31 cellular contexts compared by ENCODE assay signal in the genomic region with DNA sequence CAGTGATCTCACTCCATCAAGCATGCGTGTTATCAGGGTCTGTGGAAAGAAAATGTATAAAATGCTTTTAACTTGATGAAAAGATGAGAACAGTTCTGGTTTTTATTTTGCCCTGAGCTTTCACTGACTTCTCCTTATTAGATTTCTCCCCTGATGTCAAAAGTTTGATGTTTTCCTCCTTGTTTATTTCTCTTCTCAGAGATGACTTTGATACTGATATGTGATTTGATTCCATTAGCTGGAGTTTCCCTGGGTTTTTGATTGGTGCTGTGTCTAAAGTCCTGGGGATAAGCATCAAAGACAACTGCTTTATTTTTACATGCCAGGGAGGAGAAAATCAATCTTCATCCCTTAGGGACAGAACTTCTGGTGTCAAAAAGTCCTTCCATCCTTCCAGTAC.
DNase-seq lines count a peak whose midpoint lies in the region; ATAC-seq and TF ChIP-seq lines count a peak whose summit lies in the region.
"Had no signal": no experiment of that assay in that cellular context is flagged by ENCODE, and none has a peak within 500 bp of the region (broad histone marks: within the 10 kb centered on the region; RNA-seq: fewer than 3 reads in every experiment).

No MANE protein-coding gene starts in this region.

- no peak for TF ChIP-seq RAD21 in SK-N-SH (IDR thresholded peaks at IDR 0.05; ENCODE audit: low read length)

- no peaks in the 10 kb centered on the region for H3F3A ChIP-seq in SK-N-SH (replicated peaks; ENCODE audit: insufficient read depth)

- no peak overlapping the region for H3K27ac ChIP-seq in SK-N-SH (ENCODE audit: low read depth in 2 of 2, low read length in 1 of 2)
- H3K27ac ChIP-seq: 22Rv1; A549; BLaER1; BLaER1 treated with 17β-estradiol and CSF1 and Interleukin-3, amounts not matched to agents 10 nM and 100 nM; C4-2B had no signal

- H3K36me3 ChIP-seq in SK-N-SH (replicated peaks in 1 of 2; ENCODE audit: control insufficient read depth in 1 of 2, insufficient read depth in 2 of 2, low read length in 1 of 2) (no peaks in the 10 kb centered on the region), adipocyte (ENCODE audit: control insufficient read depth, insufficient read depth, low read length, severe bottlenecking) (no peaks in the 10 kb centered on the region)
- H3K36me3 ChIP-seq: BE2C; BLaER1; BLaER1 treated with 17β-estradiol and CSF1 and Interleukin-3, amounts not matched to agents 10 nM and 100 nM had no signal

- H3K9me3 ChIP-seq in SK-N-SH (no peaks in the 10 kb centered on the region), adipocyte (ENCODE audit: control insufficient read depth, low read length) (peaks cover 7% of the 10 kb centered on the region)
- H3K9me3 ChIP-seq: A549; BE2C; BLaER1; BLaER1 treated with 17β-estradiol and CSF1 and Interleukin-3, amounts not matched to agents 10 nM and 100 nM; Caco-2 had no signal

- ATAC-seq in SK-N-SH treated with all-trans-retinoic acid at 6 μM for 48 hours, result no peak
- ATAC-seq: A549; CD8-positive, alpha-beta T cell had no signal

- no peak overlapping the region for H3K9ac ChIP-seq in SK-N-SH
- no peak overlapping the region for H3K9ac ChIP-seq in adipocyte (ENCODE audit: low read length)
- H3K9ac ChIP-seq: BLaER1; BLaER1 treated with 17β-estradiol and CSF1 and Interleukin-3, amounts not matched to agents 10 nM and 100 nM had no signal

- POLR2A ChIA-PET in SK-N-SH (lab: Yijun Ruan, JAX), result no interaction called here

- H4K20me1 ChIP-seq in SK-N-SH (ENCODE audit: insufficient read depth), result no peaks in the 10 kb centered on the region
- H4K20me1 ChIP-seq: BLaER1; BLaER1 treated with 17β-estradiol and CSF1 and Interleukin-3, amounts not matched to agents 10 nM and 100 nM had no signal

- no peak for TF ChIP-seq EP300 in SK-N-SH (IDR thresholded peaks at IDR 0.05; ENCODE audit: borderline replicate concordance in 1 of 2, low read depth in 1 of 2, low read length in 1 of 2)

- H2AFZ ChIP-seq in SK-N-SH (ENCODE audit: low read depth), result no peak overlapping the region

- CTCF ChIA-PET in SK-N-SH (lab: Yijun Ruan, JAX), result no interaction called here

- no peaks in the 10 kb centered on the region for H3K9me2 ChIP-seq in SK-N-SH

- no peak overlapping the region for H3K4me3 ChIP-seq in SK-N-SH (ENCODE audit: low read depth in 2 of 2, low read length in 1 of 2)
- H3K4me3 ChIP-seq in adipocyte (ENCODE audit: low read length), result no peak overlapping the region
- H3K4me3 ChIP-seq: A549; BLaER1; BLaER1 treated with 17β-estradiol and CSF1 and Interleukin-3, amounts not matched to agents 10 nM and 100 nM had no signal

- no peaks in the 10 kb centered on the region for H3K27me3 ChIP-seq in SK-N-SH (ENCODE audit: insufficient read depth)
- H3K27me3 ChIP-seq in adipocyte (replicated peaks; ENCODE audit: control insufficient read depth, insufficient read depth, low read length), result no peaks in the 10 kb centered on the region
- H3K27me3 ChIP-seq: BE2C; BLaER1; BLaER1 treated with 17β-estradiol and CSF1 and Interleukin-3, amounts not matched to agents 10 nM and 100 nM had no signal

- H3K4me2 ChIP-seq in SK-N-SH, result no peak overlapping the region
- H3K4me2 ChIP-seq: A549; BLaER1; BLaER1 treated with 17β-estradiol and CSF1 and Interleukin-3, amounts not matched to agents 10 nM and 100 nM had no signal

- TF ChIP-seq CTCF in SK-N-SH (IDR thresholded peaks at IDR 0.05), result no peak

- no peak for DNase-seq in SK-N-SH
- DNase-seq in SK-N-DZ (ENCODE audit: low spot score), result peak; percentile 93
- DNase-seq in adipocyte (ENCODE audit: low read depth), result peak; percentile 2
- DNase-seq in GM19238 (ENCODE audit: insufficient read length, low spot score), result no peak
- DNase-seq in activated CD4-positive, CD25-positive, alpha-beta regulatory T cell treated with anti-CD3 and anti-CD28 coated beads, Interleukin-2, amount 50 U/mL, for 72 hours, result no peak
- DNase-seq: 8988T; ACHN; AML-193; BE2C; C1 segment of cervical spinal cord; Caco-2; Calu3; CD4-positive, alpha-beta memory T cell; CD4-positive, alpha-beta T cell; CD4-positive, CD25-positive, alpha-beta regulatory T cell; CD8-positive, alpha-beta memory T cell; CD8-positive, alpha-beta T cell; COR-L47; DMS 273 treated with DMSO at 0.1 percent for 48 hours; DMS153; DMS53; DMS79; DMS79 treated with DMSO at 0.1 percent for 48 hours; DND-41; EL had no signal

- H3K4me1 ChIP-seq in SK-N-SH (ENCODE audit: control insufficient read depth in 1 of 2, insufficient read depth in 2 of 2, low read depth in 1 of 2, low read length in 1 of 2) (no peaks in the 10 kb centered on the region), adipocyte (ENCODE audit: control insufficient read depth, insufficient read depth, low read length) (no peaks in the 10 kb centered on the region)
- H3K4me1 ChIP-seq: A549; BE2C; BLaER1; BLaER1 treated with 17β-estradiol and CSF1 and Interleukin-3, amounts not matched to agents 10 nM and 100 nM; Caco-2 had no signal

- 6% methylated on average over 1 of the region's 1 CpG for WGBS in SK-N-SH (ENCODE audit: low lambda C conversion rate)

- H3K79me2 ChIP-seq in SK-N-SH (ENCODE audit: insufficient read depth), result no peaks in the 10 kb centered on the region

TF ChIP-seq in SK-N-SH treated with all-trans-retinoic acid at 6 μM for 48 hours, 23 proteins besides CTCF, POLR2A, EP300 and RAD21:
- TF ChIP-seq ISL1 (CRISPR knock-in tag; IDR thresholded peaks at IDR 0.05), result peak; percentile 55
- no peak for TF ChIP-seq CSDC2 (CRISPR knock-in tag; IDR thresholded peaks at IDR 0.05)
TF ChIP-seq in SK-N-SH treated with all-trans-retinoic acid at 6 μM for 48 hours: peak in this region for 1.

TF ChIP-seq in SK-N-SH, 30 proteins besides CTCF, POLR2A, EP300 and RAD21:
- no peak for TF ChIP-seq TAF1 (IDR thresholded peaks at IDR 0.05; ENCODE audit: borderline replicate concordance, low read depth, low read length)
- TF ChIP-seq, protein P1, sequence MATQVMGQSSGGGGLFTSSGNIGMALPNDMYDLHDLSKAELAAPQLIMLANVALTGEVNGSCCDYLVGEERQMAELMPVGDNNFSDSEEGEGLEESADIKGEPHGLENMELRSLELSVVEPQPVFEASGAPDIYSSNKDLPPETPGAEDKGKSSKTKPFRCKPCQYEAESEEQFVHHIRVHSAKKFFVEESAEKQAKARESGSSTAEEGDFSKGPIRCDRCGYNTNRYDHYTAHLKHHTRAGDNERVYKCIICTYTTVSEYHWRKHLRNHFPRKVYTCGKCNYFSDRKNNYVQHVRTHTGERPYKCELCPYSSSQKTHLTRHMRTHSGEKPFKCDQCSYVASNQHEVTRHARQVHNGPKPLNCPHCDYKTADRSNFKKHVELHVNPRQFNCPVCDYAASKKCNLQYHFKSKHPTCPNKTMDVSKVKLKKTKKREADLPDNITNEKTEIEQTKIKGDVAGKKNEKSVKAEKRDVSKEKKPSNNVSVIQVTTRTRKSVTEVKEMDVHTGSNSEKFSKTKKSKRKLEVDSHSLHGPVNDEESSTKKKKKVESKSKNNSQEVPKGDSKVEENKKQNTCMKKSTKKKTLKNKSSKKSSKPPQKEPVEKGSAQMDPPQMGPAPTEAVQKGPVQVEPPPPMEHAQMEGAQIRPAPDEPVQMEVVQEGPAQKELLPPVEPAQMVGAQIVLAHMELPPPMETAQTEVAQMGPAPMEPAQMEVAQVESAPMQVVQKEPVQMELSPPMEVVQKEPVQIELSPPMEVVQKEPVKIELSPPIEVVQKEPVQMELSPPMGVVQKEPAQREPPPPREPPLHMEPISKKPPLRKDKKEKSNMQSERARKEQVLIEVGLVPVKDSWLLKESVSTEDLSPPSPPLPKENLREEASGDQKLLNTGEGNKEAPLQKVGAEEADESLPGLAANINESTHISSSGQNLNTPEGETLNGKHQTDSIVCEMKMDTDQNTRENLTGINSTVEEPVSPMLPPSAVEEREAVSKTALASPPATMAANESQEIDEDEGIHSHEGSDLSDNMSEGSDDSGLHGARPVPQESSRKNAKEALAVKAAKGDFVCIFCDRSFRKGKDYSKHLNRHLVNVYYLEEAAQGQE (IDR thresholded peaks at IDR 0.05; ENCODE audit: low read depth, low read length), result no peak
- no peak for TF ChIP-seq YY1 (IDR thresholded peaks at IDR 0.05; ENCODE audit: low read depth)
- TF ChIP-seq MXI1 (IDR thresholded peaks at IDR 0.05; ENCODE audit: low read depth, low read length), result no peak
- no peak for TF ChIP-seq ELF1 (IDR thresholded peaks at IDR 0.05)
- no peak for TF ChIP-seq GATA2 (CRISPR knock-in tag; IDR thresholded peaks at IDR 0.05)
- TF ChIP-seq, protein P2, sequence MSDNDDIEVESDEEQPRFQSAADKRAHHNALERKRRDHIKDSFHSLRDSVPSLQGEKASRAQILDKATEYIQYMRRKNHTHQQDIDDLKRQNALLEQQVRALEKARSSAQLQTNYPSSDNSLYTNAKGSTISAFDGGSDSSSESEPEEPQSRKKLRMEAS (IDR thresholded peaks at IDR 0.05; ENCODE audit: low read depth), result no peak
- TF ChIP-seq FOSL2 (IDR thresholded peaks at IDR 0.05; ENCODE audit: borderline replicate concordance, low read depth), result no peak
- TF ChIP-seq TCF12 (IDR thresholded peaks at IDR 0.05), result no peak
- TF ChIP-seq USF1 (IDR thresholded peaks at IDR 0.05; ENCODE audit: borderline replicate concordance, low read depth), result no peak
- TF ChIP-seq FOXJ3 (CRISPR knock-in tag; IDR thresholded peaks at IDR 0.05), result no peak
- TF ChIP-seq NFIC (IDR thresholded peaks at IDR 0.05; ENCODE audit: borderline replicate concordance), result no peak
- TF ChIP-seq IRF3 (IDR thresholded peaks at IDR 0.05; ENCODE audit: low read depth, low read length), result no peak
- no peak for TF ChIP-seq GABPA (IDR thresholded peaks at IDR 0.05; ENCODE audit: low read depth)
- no peak for TF ChIP-seq RXRA (IDR thresholded peaks at IDR 0.05; ENCODE audit: borderline replicate concordance, low read depth)
- no peak for TF ChIP-seq POLR2AphosphoS5 (IDR thresholded peaks at IDR 0.05; ENCODE audit: low read depth, low read length)
- no peak for TF ChIP-seq TEAD4 (IDR thresholded peaks at IDR 0.05; ENCODE audit: borderline replicate concordance, insufficient read depth)

Comparison
In these comparisons a context has a peak if more than half of its experiments do, and no peak if none do; other contexts are left out.
1. DNase-seq: peak in SK-N-DZ (single experiment) and adipocyte (single experiment); none in SK-N-SH (single experiment), GM19238 (single experiment) and activated CD4-positive, CD25-positive, alpha-beta regulatory T cell treated with anti-CD3 and anti-CD28 coated beads, Interleukin-2, amount 50 U/mL, for 72 hours (single experiment).